In genomic region chr1:179143332-179143731, GRCh38 we compare ENCODE assay signal across 10 cellular contexts.
DNase-seq lines count a peak whose midpoint lies in the region; ATAC-seq, FAIRE-seq and TF ChIP-seq lines count a peak whose summit lies in the region.
"Had no signal": no experiment of that assay in that cellular context is flagged by ENCODE, and none has a peak within 500 bp of the region (broad histone marks: within the 10 kb centered on the region; RNA-seq: fewer than 3 reads in every experiment).

No MANE protein-coding gene starts in this region.

- H3K4me1 ChIP-seq in A673 (ENCODE audit: insufficient read depth, low read length, poor library complexity, severe bottlenecking) = peaks cover 31% of the 10 kb centered on the region
- H3K4me1 ChIP-seq in astrocyte (ENCODE audit: insufficient read depth, low read length) = peaks cover 19% of the 10 kb centered on the region
- H3K4me1 ChIP-seq in left lung = peaks cover 6 to 32% of the 10 kb centered on the region in 2 donors

- CTCF ChIA-PET in A673 (lab: Charles Lee) = no interaction called here

- peaks cover 80% of the 10 kb centered on the region for H3K79me2 ChIP-seq in astrocyte (ENCODE audit: insufficient read depth, low read length)

- H3K4me1 Mint-ChIP-seq in astrocyte (ENCODE audit: low read depth, unreplicated experiment) = peaks cover 25% of the 10 kb centered on the region

- FAIRE-seq in astrocyte (lab: Jason Lieb, UNC) = no peak

- peak overlapping the region; percentile 98 for H3K27ac Mint-ChIP-seq in astrocyte (ENCODE audit: unreplicated experiment)

- POLR2A ChIA-PET in A673 (lab: Charles Lee; ENCODE audit: low non-redundant PET) = no interaction called here

- intact Hi-C loops in A673 (cut with micrococcal nuclease; ENCODE audit: unreplicated experiment) = no loop called here
- intact Hi-C loops in left lung (cut with DNase I) = no loop called here
- intact Hi-C loops in posterior cingulate gyrus (cut with DNase I) = no loop called here

- peaks cover 33% of the 10 kb centered on the region for H4K20me1 ChIP-seq in astrocyte (ENCODE audit: insufficient read depth, low read length)

- no peaks in the 10 kb centered on the region for H3K36me3 ChIP-seq in A673 (ENCODE audit: insufficient read depth, low read length, poor library complexity, severe bottlenecking)
- H3K36me3 ChIP-seq in astrocyte (ENCODE audit: insufficient read depth, low read length) = peaks cover 8% of the 10 kb centered on the region
- peaks cover 0 to 3% of the 10 kb centered on the region in 2 donors for H3K36me3 ChIP-seq in left lung

- no peak overlapping the region for H2AFZ ChIP-seq in astrocyte (ENCODE audit: low read depth, low read length)

- peaks cover 14% of the 10 kb centered on the region for H3K36me3 Mint-ChIP-seq in astrocyte (ENCODE audit: low read depth, unreplicated experiment)

- peak overlapping the region; percentile 95 for H3K9ac ChIP-seq in astrocyte (ENCODE audit: low read length)

- H3K27me3 Mint-ChIP-seq in astrocyte (ENCODE audit: low read depth, unreplicated experiment) = no peaks in the 10 kb centered on the region

- peak; percentile 52 for DNase-seq in A673 (ENCODE audit: low spot score)
- DNase-seq in HFF-Myc (ENCODE audit: extremely low read depth, low read depth) = peak; percentile 90
- peak; percentile 94 for DNase-seq in astrocyte (ENCODE audit: low read depth)
- DNase-seq in left lung = no peak
- DNase-seq in NCI-H774 (lab: John Stamatoyannopoulos, UW) = no peak
- DNase-seq in posterior cingulate gyrus = no peak
- no peak for DNase-seq in GM10266 (ENCODE audit: extremely low spot score)
- DNase-seq in putamen (ENCODE audit: low spot score) = no peak
- DNase-seq: DMS79 had no signal

- H3K4me2 ChIP-seq in astrocyte (ENCODE audit: low read length) = peak overlapping the region; percentile 90

- H3K9me3 Mint-ChIP-seq in astrocyte (ENCODE audit: unreplicated experiment) = no peaks in the 10 kb centered on the region

- peak overlapping the region; percentile 92 for H3K4me3 Mint-ChIP-seq in astrocyte (ENCODE audit: unreplicated experiment)

- H3K9me3 ChIP-seq in A673 (ENCODE audit: low read depth, low read length, poor library complexity, severe bottlenecking) (peaks cover 3% of the 10 kb centered on the region), astrocyte (ENCODE audit: insufficient read depth, low read depth, low read length) (no peaks in the 10 kb centered on the region), left lung (no peaks in the 10 kb centered on the region)

- TF ChIP-seq CTCF in A673 (conservative IDR thresholded peaks at IDR 0.05; ENCODE audit: low read depth, low read length) = no peak
- no peak for TF ChIP-seq CTCF in HFF-Myc (IDR thresholded peaks at IDR 0.05; ENCODE audit: low read depth, low read length, missing control alignments)
- TF ChIP-seq CTCF in astrocyte (IDR thresholded peaks at IDR 0.05; ENCODE audit: insufficient read depth, low read depth, low read length) = no peak
- no peak for TF ChIP-seq CTCF in left lung (IDR thresholded peaks at IDR 0.05)
- TF ChIP-seq CTCF in GM10266 (IDR thresholded peaks at IDR 0.05; ENCODE audit: control insufficient read depth, insufficient read depth, low read depth, missing control alignments) = no peak

- ATAC-seq in left lung = peak; percentile 59

- H3K4me3 ChIP-seq in A673 (ENCODE audit: low read depth, low read length, poor library complexity, severe bottlenecking) = no peak overlapping the region
- no peak overlapping the region for H3K4me3 ChIP-seq in HFF-Myc (replicated peaks; ENCODE audit: low read depth, low read length)
- peak overlapping the region; percentile 12 for H3K4me3 ChIP-seq in astrocyte (ENCODE audit: insufficient read depth, low read depth, low read length)
- H3K4me3 ChIP-seq in left lung = peak overlapping the region in 1 of 2 donors; percentile 41

- no TSS peak for BruUV-seq in A673 (replicated peaks; lab: Mats Ljungman, UMichigan)

- H3K27me3 ChIP-seq in A673 (replicated peaks; ENCODE audit: insufficient read depth, low read depth, low read length, poor library complexity) (no peaks in the 10 kb centered on the region), astrocyte (ENCODE audit: insufficient read depth, low read length) (no peaks in the 10 kb centered on the region), left lung (no peaks in the 10 kb centered on the region)

- H3K27ac ChIP-seq in A673 (ENCODE audit: low read depth, low read length, poor library complexity, severe bottlenecking) (no peak overlapping the region), astrocyte (ENCODE audit: low read depth, low read length) (peak overlapping the region; percentile 98), left lung (peak overlapping the region; percentile 82 to 87)
- H3K27ac ChIP-seq: VCaP had no signal

Comparison
In these comparisons a context has a peak if more than half of its experiments do, and no peak if none do; other contexts are left out.
1. DNase-seq: peak in A673 (single experiment), HFF-Myc (single experiment) and astrocyte (single experiment); none in left lung (0 of 2), NCI-H774 (single experiment), posterior cingulate gyrus (0 of 10), GM10266 (single experiment) and putamen (single experiment).